9 cellular contexts compared by ENCODE assay signal in the genomic region with DNA sequence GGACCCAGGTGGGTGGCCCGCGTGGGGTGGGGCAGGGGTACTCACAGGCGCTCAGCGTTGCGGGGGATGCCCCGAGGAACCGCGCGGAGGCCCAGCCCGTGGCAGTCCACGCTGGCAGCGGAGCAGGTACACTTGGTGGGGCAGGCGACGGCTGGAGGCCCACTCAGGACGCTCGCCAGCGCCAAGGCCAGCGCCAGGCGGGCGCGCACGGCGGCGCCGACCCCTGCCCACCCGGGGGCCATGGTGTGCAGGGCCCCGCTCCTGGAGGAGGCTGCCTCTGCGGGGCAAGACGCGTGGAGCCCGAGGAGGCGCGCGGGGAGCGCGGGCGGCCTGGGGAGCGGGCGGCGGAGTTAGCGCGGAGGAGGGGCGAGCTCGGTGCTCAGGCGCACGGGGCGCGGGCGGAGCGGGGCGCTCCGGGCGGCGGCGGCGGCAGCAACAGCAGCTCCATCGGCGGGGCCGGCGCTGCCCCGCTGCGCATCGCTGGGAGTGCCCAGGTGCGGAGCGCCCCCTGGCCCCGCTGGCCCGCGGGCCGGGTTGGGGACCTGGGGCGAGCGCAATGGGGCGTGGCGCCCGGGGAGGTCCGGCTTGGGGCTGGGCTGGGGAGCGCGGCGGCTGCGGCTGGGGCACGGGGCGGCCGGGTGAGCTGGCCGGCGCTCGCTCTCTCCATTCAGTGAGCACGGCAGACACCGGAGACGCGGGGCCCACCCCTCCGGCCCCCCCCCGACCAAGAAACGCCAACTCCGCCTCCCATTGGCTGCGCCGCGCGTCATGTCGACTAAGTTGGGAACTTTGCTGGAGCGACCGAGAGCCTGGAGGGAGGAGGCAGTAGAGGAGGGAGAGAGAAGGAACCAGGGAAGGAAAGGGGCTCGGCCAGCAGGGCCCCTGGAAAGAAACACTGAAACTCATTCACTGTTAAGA. TPM values are rescaled to one million over a fixed set of nuclear protein-coding genes. Genes with fewer than 3 reads are reported as not detected.
DNase-seq lines count a peak whose midpoint lies in the region; FAIRE-seq and TF ChIP-seq lines count a peak whose summit lies in the region.
"Had no signal": no experiment of that assay in that cellular context is flagged by ENCODE, and none has a peak within 500 bp of the region (broad histone marks: within the 10 kb centered on the region; RNA-seq: fewer than 3 reads in every experiment).

SLIT3 (minus strand) TSS at position 672 of the 918 bp plus-strand sequence; CDS start at position 242, 430 bp downstream.

- intact Hi-C loops in sigmoid colon (cut with DNase I): loop anchor here (2.0 to 10.0 kb wide), 5 partner anchors 14 to 298 kb away; partner anchors contain the start of gene SPDL1

- H3K9me3 ChIP-seq in right atrium auricular region: no peaks in the 10 kb centered on the region
- H3K9me3 ChIP-seq in sigmoid colon: no peaks in the 10 kb centered on the region
- H3K9me3 ChIP-seq: neutrophil had no signal

- H3K4me1 ChIP-seq in right atrium auricular region: peaks cover 0 to 22% of the 10 kb centered on the region in 2 donors
- peaks cover 0 to 66% (median 50%) of the 10 kb centered on the region in 4 donors for H3K4me1 ChIP-seq in sigmoid colon

- H3K27me3 ChIP-seq in right atrium auricular region (no peaks in the 10 kb centered on the region), sigmoid colon (peaks cover 0 to 9% (median 0%) of the 10 kb centered on the region in 3 donors)

- H3K4me3 ChIP-seq in right atrium auricular region (peak within 1 kb of the TSS; percentile 64 to 66), sigmoid colon (peak within 1 kb of the TSS; percentile 42 to 79 (median 70))

- no peak for TF ChIP-seq EP300 in sigmoid colon (IDR thresholded peaks at IDR 0.05)

- no peak for TF ChIP-seq POLR2A in H54 (IDR thresholded peaks at IDR 0.05; ENCODE audit: low read depth, low read length)
- no peak for TF ChIP-seq POLR2A in sigmoid colon (IDR thresholded peaks at IDR 0.05)

- H3K27ac ChIP-seq in right atrium auricular region (peak within 1 kb of the TSS; percentile 57 to 84), sigmoid colon (peak within 1 kb of the TSS; percentile 80 to 91 (median 85))
- H3K27ac ChIP-seq: neutrophil had no signal

- no peaks in the 10 kb centered on the region for H3K36me3 ChIP-seq in right atrium auricular region
- no peaks in the 10 kb centered on the region for H3K36me3 ChIP-seq in sigmoid colon
- H3K36me3 ChIP-seq: neutrophil had no signal

- peak; percentile 92 for DNase-seq in H54 (ENCODE audit: insufficient read length, low spot score)
- DNase-seq in amniotic epithelial cell (ENCODE audit: low read depth): peak; percentile 59
- peak; percentile 86 for DNase-seq in right atrium auricular region (ENCODE audit: low spot score)
- peak; percentile 94 for DNase-seq in sigmoid colon
- DNase-seq in NOMO-1 (lab: John Stamatoyannopoulos, UW; ENCODE audit: unreplicated experiment in 2 of 2): no peak
- no peak for DNase-seq in NCI-H526 treated with DMSO at 0.1 percent for 48 hours (lab: John Stamatoyannopoulos, UW)
- no peak for DNase-seq in stimulated activated CD4-positive, alpha-beta T cell treated with anti-CD3 and anti-CD28 coated beads, Interleukin-4, amount 100 ng/mL, for 1 hour
- no peak for DNase-seq in stimulated activated CD4-positive, alpha-beta T cell treated with anti-CD3 and anti-CD28 coated beads, Interleukin-12 subunit alpha, Interleukin-12 subunit beta, amount 100 ng/mL, for 4 hours

- FAIRE-seq in H54 (lab: Jason Lieb, UNC): no peak

- TF ChIP-seq CTCF in right atrium auricular region (IDR thresholded peaks at IDR 0.05) (no peak), sigmoid colon (IDR thresholded peaks at IDR 0.05) (no peak)

- WGBS in sigmoid colon, 2 donors: 3 to 6% methylated on average over 101 of the region's 101 CpGs

RNA-seq across cellular contexts. Expression of gene SLIT3, which starts in this region (rescaled TPM):
- total RNA-seq in right atrium auricular region: 10 to 100 TPM; 66.1 to 85.8 TPM
- total RNA-seq in sigmoid colon: 10 to 100 TPM; 30.0 to 46.3 (median 31.5) TPM
- polyA plus RNA-seq in sigmoid colon: 1 to 10 TPM in 2 of 3 donors, under 1 TPM in 1; 0.23 to 4.2 (median 4.0) TPM

Comparison
In these comparisons a context has a peak if more than half of its experiments do, and no peak if none do; other contexts are left out.
1. DNase-seq: peak in H54 (single experiment), amniotic epithelial cell (single experiment), right atrium auricular region (single experiment) and sigmoid colon (single experiment); none in NOMO-1 (0 of 2), NCI-H526 treated with DMSO at 0.1 percent for 48 hours (single experiment), stimulated activated CD4-positive, alpha-beta T cell treated with anti-CD3 and anti-CD28 coated beads, Interleukin-4, amount 100 ng/mL, for 1 hour (single experiment) and stimulated activated CD4-positive, alpha-beta T cell treated with anti-CD3 and anti-CD28 coated beads, Interleukin-12 subunit alpha, Interleukin-12 subunit beta, amount 100 ng/mL, for 4 hours (single experiment).